ENCODE assay signal across 36 cellular contexts in the genomic region with DNA sequence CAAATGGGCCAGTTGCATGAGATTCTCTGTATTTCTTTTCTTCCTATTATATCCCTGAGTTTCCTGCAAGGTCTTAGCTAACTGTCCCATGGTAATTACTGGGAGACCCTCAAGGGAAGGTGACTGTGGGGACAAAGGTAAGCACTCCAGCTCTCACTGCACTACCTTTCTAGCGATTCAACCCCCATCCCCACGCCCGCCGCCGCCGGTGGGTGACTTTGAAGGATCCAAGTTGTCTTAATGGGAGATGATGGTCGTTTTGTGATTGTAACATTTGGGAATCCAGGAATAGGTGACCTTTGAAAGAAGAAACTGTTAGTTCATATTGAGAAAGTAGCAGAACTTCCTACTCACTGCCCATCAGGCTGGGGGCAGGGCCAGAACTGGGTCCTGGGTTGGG.
"Had no signal": no experiment of that assay in that cellular context is flagged by ENCODE, and none has a peak within 500 bp of the region (broad histone marks: within the 10 kb centered on the region; RNA-seq: fewer than 3 reads in every experiment).

No MANE protein-coding gene starts in this region.

- H3K36me3 ChIP-seq: adrenal gland, cardiac muscle cell had no signal

- H3K27ac ChIP-seq: adrenal gland, cardiac muscle cell, VCaP had no signal

- H3K4me3 ChIP-seq: adrenal gland, cardiac muscle cell had no signal

- H3K27ac Mint-ChIP-seq: activated B cell treated with CpG ODN at 0.5 μM for 24 hours; activated CD4-positive, alpha-beta memory T cell treated with anti-CD3 and anti-CD28 coated beads for 36 hours; activated CD4-positive, alpha-beta T cell treated with anti-CD3 and anti-CD28 coated beads, Interleukin-2, amount 10 ng/mL, durations not matched to agents 24 days and 14 days; activated CD8-positive, alpha-beta T cell treated with anti-CD3 and anti-CD28 coated beads for 36 hours; activated naive CD4-positive, alpha-beta T cell treated with anti-CD3 and anti-CD28 coated beads for 36 hours; activated naive CD4-positive, alpha-beta T cell treated with anti-CD3 and anti-CD28 coated beads, Interleukin-2, amount 50 U/mL, for 72 hours; activated naive CD8-positive, alpha-beta T cell treated with anti-CD3 and anti-CD28 coated beads for 36 hours; activated T-cell treated with anti-CD3 and anti-CD28 coated beads, Interleukin-2, amount 50 U/mL, for 72 hours; activated T-helper 1 cell treated with anti-CD3 and anti-CD28 coated beads, Interleukin-12 subunit alpha, Interleukin-12 subunit beta, Interleukin-2, Interleukin-4 antibody, amounts not matched to agents 30 ng/mL and 10 ng/mL and 1 ng/mL, durations not matched to agents 14 hours and 24 hours and 36 hours; activated T-helper 17 cell treated with anti-CD3 and anti-CD28 coated beads, Interleukin-2, amount 50 U/mL, for 72 hours; T-helper 1 cell treated with Interleukin-12 subunit alpha and Interleukin-12 subunit beta and Interleukin-4 antibody, amounts not matched to agents 30 μg/mL and 1 μg/mL, for 36 hours; T-helper 2 cell treated with Interferon-gamma antibody and Interleukin-4, amounts not matched to agents 5 μg/mL and 100 μg/mL, for 36 hours had no signal

- DNase-seq: activated B cell treated with CpG ODN at 0.5 μM for 24 hours; activated CD4-positive, alpha-beta memory T cell treated with anti-CD3 and anti-CD28 coated beads for 36 hours; activated CD4-positive, alpha-beta T cell treated with anti-CD3 and anti-CD28 coated beads for 4 hours; activated CD4-positive, alpha-beta T cell treated with anti-CD3 and anti-CD28 coated beads, Interleukin-2, amount 10 ng/mL, durations not matched to agents 24 days and 14 days; activated CD4-positive, alpha-beta T cell treated with anti-CD3 and anti-CD28 coated beads, Interleukin-2, amount 50 U/mL, for 1 hour; activated CD4-positive, alpha-beta T cell treated with anti-CD3 and anti-CD28 coated beads, Interleukin-2, amount 50 U/mL, for 4 hours; activated CD4-positive, CD25-positive, alpha-beta regulatory T cell treated with anti-CD3 and anti-CD28 coated beads, Interleukin-2, amount 50 U/mL, for 72 hours; activated CD8-positive, alpha-beta memory T cell treated with anti-CD3 and anti-CD28 coated beads, Interleukin-2, amount 50 U/mL, for 4 hours; activated CD8-positive, alpha-beta T cell treated with anti-CD3 and anti-CD28 coated beads for 36 hours; activated effector memory CD4-positive, alpha-beta T cell treated with anti-CD3 and anti-CD28 coated beads, Interleukin-2, amount 50 U/mL, for 16 hours; activated gamma-delta T cell treated with Interleukin-2 at 50 U/mL for 16 hours; activated naive CD4-positive, alpha-beta T cell; activated naive CD4-positive, alpha-beta T cell treated with anti-CD3 and anti-CD28 coated beads for 36 hours; activated naive CD4-positive, alpha-beta T cell treated with anti-CD3 and anti-CD28 coated beads, Interleukin-2, amount 50 U/mL, for 16 hours; activated naive CD8-positive, alpha-beta T cell treated with anti-CD3 and anti-CD28 coated beads for 36 hours; activated T-cell treated with anti-CD3 and anti-CD28 coated beads for 4 hours; activated T-cell treated with anti-CD3 and anti-CD28 coated beads, Interleukin-2, amount 50 U/mL, for 1 hour; activated T-cell treated with anti-CD3 and anti-CD28 coated beads, Interleukin-2, amount 50 U/mL, for 4 hours; activated T-cell treated with anti-CD3 and anti-CD28 coated beads, Interleukin-2, amount 50 U/mL, for 72 hours; adrenal gland; amniotic stem cell; aorta; caudate nucleus; cerebellar nuclear complex; T-helper 1 cell; T-helper 2 cell; T-helper 9 cell had no signal

- H3K4me3 Mint-ChIP-seq: activated B cell treated with CpG ODN at 0.5 μM for 24 hours; activated CD4-positive, alpha-beta memory T cell treated with anti-CD3 and anti-CD28 coated beads for 36 hours; activated CD4-positive, alpha-beta T cell treated with anti-CD3 and anti-CD28 coated beads, Interleukin-2, amount 10 ng/mL, durations not matched to agents 24 days and 14 days; activated CD8-positive, alpha-beta T cell treated with anti-CD3 and anti-CD28 coated beads for 36 hours; activated naive CD4-positive, alpha-beta T cell treated with anti-CD3 and anti-CD28 coated beads for 36 hours; activated naive CD8-positive, alpha-beta T cell treated with anti-CD3 and anti-CD28 coated beads for 36 hours; activated T-cell treated with anti-CD3 and anti-CD28 coated beads, Interleukin-2, amount 50 U/mL, for 4 hours; activated T-cell treated with anti-CD3 and anti-CD28 coated beads, Interleukin-2, amount 50 U/mL, for 72 hours; activated T-helper 1 cell treated with anti-CD3 and anti-CD28 coated beads, Interleukin-12 subunit alpha, Interleukin-12 subunit beta, Interleukin-2, Interleukin-4 antibody, amounts not matched to agents 30 ng/mL and 10 ng/mL and 1 ng/mL, durations not matched to agents 14 hours and 24 hours and 36 hours; activated T-helper 17 cell treated with anti-CD3 and anti-CD28 coated beads, Interleukin-2, amount 50 U/mL, for 72 hours; brain; central memory CD8-positive, alpha-beta T cell; T-helper 1 cell treated with Interleukin-12 subunit alpha and Interleukin-12 subunit beta and Interleukin-4 antibody, amounts not matched to agents 30 μg/mL and 1 μg/mL, for 36 hours; T-helper 2 cell treated with Interferon-gamma antibody and Interleukin-4, amounts not matched to agents 5 μg/mL and 100 μg/mL, for 36 hours had no signal

- H3K4me1 Mint-ChIP-seq: activated B cell treated with CpG ODN at 0.5 μM for 24 hours; activated naive CD8-positive, alpha-beta T cell treated with anti-CD3 and anti-CD28 coated beads for 36 hours; activated T-helper 17 cell treated with anti-CD3 and anti-CD28 coated beads, Interleukin-2, amount 50 U/mL, for 72 hours; central memory CD8-positive, alpha-beta T cell had no signal

- H3K4me1 ChIP-seq: adrenal gland had no signal

- H3K9me3 ChIP-seq: adrenal gland had no signal

- H3K9me3 Mint-ChIP-seq: activated T-cell treated with anti-CD3 and anti-CD28 coated beads, Interleukin-2, amount 50 U/mL, for 4 hours; activated T-helper 17 cell treated with anti-CD3 and anti-CD28 coated beads, Interleukin-2, amount 50 U/mL, for 72 hours; central memory CD8-positive, alpha-beta T cell; T-helper 2 cell treated with Interferon-gamma antibody and Interleukin-4, amounts not matched to agents 5 μg/mL and 100 μg/mL, for 36 hours had no signal

- H3K36me3 Mint-ChIP-seq: activated CD4-positive, alpha-beta memory T cell treated with anti-CD3 and anti-CD28 coated beads for 36 hours; activated naive CD4-positive, alpha-beta T cell treated with anti-CD3 and anti-CD28 coated beads, Interleukin-2, amount 50 U/mL, for 72 hours; activated naive CD8-positive, alpha-beta T cell treated with anti-CD3 and anti-CD28 coated beads for 36 hours; brain had no signal

- H3K27me3 ChIP-seq: adrenal gland, cardiac muscle cell had no signal
